ENCODE assay signal across 28 cellular contexts in the genomic region with DNA sequence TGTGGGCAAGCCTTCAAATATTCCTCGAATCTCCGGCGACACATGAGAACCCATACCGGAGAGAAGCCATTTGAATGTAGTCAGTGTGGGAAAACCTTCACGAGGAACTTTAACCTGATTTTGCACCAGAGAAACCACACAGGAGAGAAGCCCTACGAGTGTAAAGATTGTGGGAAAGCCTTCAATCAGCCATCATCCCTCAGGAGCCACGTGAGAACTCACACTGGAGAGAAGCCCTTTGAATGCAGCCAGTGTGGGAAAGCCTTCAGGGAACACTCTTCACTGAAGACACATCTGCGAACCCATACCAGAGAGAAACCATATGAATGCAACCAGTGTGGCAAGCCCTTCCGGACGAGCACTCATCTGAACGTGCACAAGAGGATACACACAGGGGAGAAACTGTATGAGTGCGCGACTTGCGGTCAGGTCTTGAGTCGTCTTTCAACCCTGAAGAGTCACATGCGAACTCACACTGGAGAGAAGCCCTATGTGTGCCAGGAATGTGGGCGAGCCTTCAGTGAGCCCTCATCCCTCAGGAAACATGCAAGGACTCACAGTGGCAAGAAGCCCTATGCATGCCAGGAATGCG. TPM values are rescaled to one million over a fixed set of nuclear protein-coding genes. Genes with fewer than 3 reads are reported as not detected.
A peak's percentile ranks its signal among the peaks of the same experiment; 100 is the strongest.
DNase-seq lines count a peak whose midpoint lies in the region; ATAC-seq and TF ChIP-seq lines count a peak whose summit lies in the region.
"Had no signal": no experiment of that assay in that cellular context is flagged by ENCODE, and none has a peak within 500 bp of the region (broad histone marks: within the 10 kb centered on the region; RNA-seq: fewer than 3 reads in every experiment).

No MANE protein-coding gene starts in this region.

- H3K79me2 ChIP-seq in neural progenitor cell (ENCODE audit: low read depth), result no peaks in the 10 kb centered on the region

- no peaks in the 10 kb centered on the region for H3K4me1 ChIP-seq in neural progenitor cell
- H3K4me1 ChIP-seq: right atrium auricular region, upper lobe of right lung had no signal

- no peak overlapping the region for H3K4me2 ChIP-seq in neural progenitor cell

- DNase-seq in Caki2 (ENCODE audit: low read depth) (peak; percentile 9), M059J (ENCODE audit: low read depth) (peak; percentile 7), erythroblast (lab: John Stamatoyannopoulos, UW) (peak; percentile 15 to 18), neural progenitor cell (ENCODE audit: low spot score) (no peak), germinal center (ENCODE audit: low spot score) (no peak)
- DNase-seq: activated CD4-positive, alpha-beta T cell treated with anti-CD3 and anti-CD28 coated beads, Interleukin-2, amount 10 ng/mL, durations not matched to agents 7 days and 5 days; activated naive CD4-positive, alpha-beta T cell treated with anti-CD3 and anti-CD28 coated beads, Interleukin-2, amount 50 U/mL, for 16 hours; MV-4-11; natural killer cell; NCI-H1694; NCI-H526 treated with DMSO at 0.1 percent for 48 hours; stimulated activated naive CD8-positive, alpha-beta T cell treated with anti-CD3 and anti-CD28 coated beads, Interleukin-15, amount 100 ng/mL, for 72 hours; upper lobe of right lung; WERI-Rb-1 had no signal

- H3K4me1 Mint-ChIP-seq in neural progenitor cell, result no peaks in the 10 kb centered on the region
- H3K4me1 Mint-ChIP-seq: activated CD4-positive, alpha-beta T cell treated with anti-CD3 and anti-CD28 coated beads, Interleukin-2, amount 10 ng/mL, durations not matched to agents 7 days and 5 days; CD14-positive monocyte; central memory CD8-positive, alpha-beta T cell; memory B cell; stimulated activated naive CD8-positive, alpha-beta T cell treated with anti-CD3 and anti-CD28 coated beads, Interleukin-15, amount 100 ng/mL, for 72 hours had no signal

- peaks cover 73% of the 10 kb centered on the region for H3K9me3 Mint-ChIP-seq in neural progenitor cell

- no peaks in the 10 kb centered on the region for H3F3A ChIP-seq in neural progenitor cell (ENCODE audit: low read depth)

- TF ChIP-seq CTCF in neural progenitor cell (IDR thresholded peaks at IDR 0.05), result no peak

- ATAC-seq in HG02571 (IDR thresholded peaks at IDR 0.05; ENCODE audit: unreplicated experiment) (no peak), HG02678 (IDR thresholded peaks at IDR 0.05; ENCODE audit: unreplicated experiment) (no peak), GM21360 (IDR thresholded peaks at IDR 0.05; ENCODE audit: unreplicated experiment) (no peak)
- ATAC-seq: natural killer cell; SK-N-SH treated with all-trans-retinoic acid at 6 μM for 48 hours; stimulated activated naive CD8-positive, alpha-beta T cell treated with anti-CD3 and anti-CD28 coated beads, Interleukin-15, amount 100 ng/mL, for 72 hours; upper lobe of right lung had no signal

- peaks cover 6% of the 10 kb centered on the region for H3K27me3 Mint-ChIP-seq in neural progenitor cell (ENCODE audit: insufficient read depth, low read depth)
- H3K27me3 Mint-ChIP-seq: activated CD4-positive, alpha-beta T cell treated with anti-CD3 and anti-CD28 coated beads, Interleukin-2, amount 10 ng/mL, durations not matched to agents 7 days and 5 days; central memory CD8-positive, alpha-beta T cell; memory B cell; stimulated activated naive CD8-positive, alpha-beta T cell treated with anti-CD3 and anti-CD28 coated beads, Interleukin-15, amount 100 ng/mL, for 72 hours had no signal

- no peak overlapping the region for H3K9ac ChIP-seq in neural progenitor cell

- peaks cover 35% of the 10 kb centered on the region for H3K9me3 ChIP-seq in neural progenitor cell (ENCODE audit: low read depth)

- H3K27ac ChIP-seq in neural progenitor cell, result no peak overlapping the region
- H3K27ac ChIP-seq: right atrium auricular region, RWPE1, upper lobe of right lung, WERI-Rb-1 had no signal

- H3K36me3 ChIP-seq in neural progenitor cell, result peaks cover 25% of the 10 kb centered on the region

- H2AFZ ChIP-seq in neural progenitor cell (replicated peaks), result no peak overlapping the region

- no peak for TF ChIP-seq POLR2A in erythroblast (IDR thresholded peaks at IDR 0.05; ENCODE audit: low read length)

- peak overlapping the region; percentile 8 for H3K4me3 ChIP-seq in neural progenitor cell
- H3K4me3 ChIP-seq: right atrium auricular region, upper lobe of right lung had no signal

- in situ Hi-C loops in Caki2 (cut with HindIII; ENCODE audit: low pct_unique_long_range_greater_than_20kb, low sequenced_read_pairs), result no loop called here

- peaks cover 85% of the 10 kb centered on the region for H3K36me3 Mint-ChIP-seq in neural progenitor cell

- H3K4me3 Mint-ChIP-seq in neural progenitor cell, result no peak overlapping the region
- H3K4me3 Mint-ChIP-seq: activated CD4-positive, alpha-beta T cell treated with anti-CD3 and anti-CD28 coated beads, Interleukin-2, amount 10 ng/mL, durations not matched to agents 7 days and 5 days; activated T-helper 1 cell treated with anti-CD3 and anti-CD28 coated beads, Interleukin-12 subunit alpha, Interleukin-12 subunit beta, Interleukin-2, Interleukin-4 antibody, amounts not matched to agents 30 ng/mL and 10 ng/mL and 1 ng/mL, durations not matched to agents 14 hours and 24 hours and 36 hours; CD14-positive monocyte; central memory CD8-positive, alpha-beta T cell; memory B cell; natural killer cell; stimulated activated naive CD8-positive, alpha-beta T cell treated with anti-CD3 and anti-CD28 coated beads, Interleukin-15, amount 100 ng/mL, for 72 hours; T-helper 2 cell treated with Interferon-gamma antibody and Interleukin-4, amounts not matched to agents 5 μg/mL and 100 μg/mL, for 36 hours had no signal

- no peaks in the 10 kb centered on the region for H4K20me1 ChIP-seq in neural progenitor cell (ENCODE audit: low read depth)

- no peaks in the 10 kb centered on the region for H3K27me3 ChIP-seq in neural progenitor cell
- H3K27me3 ChIP-seq: right atrium auricular region, upper lobe of right lung had no signal

- no peak overlapping the region for H3K27ac Mint-ChIP-seq in neural progenitor cell
- H3K27ac Mint-ChIP-seq: activated CD4-positive, alpha-beta T cell treated with anti-CD3 and anti-CD28 coated beads, Interleukin-2, amount 10 ng/mL, durations not matched to agents 7 days and 5 days; activated T-helper 1 cell treated with anti-CD3 and anti-CD28 coated beads, Interleukin-12 subunit alpha, Interleukin-12 subunit beta, Interleukin-2, Interleukin-4 antibody, amounts not matched to agents 30 ng/mL and 10 ng/mL and 1 ng/mL, durations not matched to agents 14 hours and 24 hours and 36 hours; memory B cell; natural killer cell; stimulated activated naive CD8-positive, alpha-beta T cell treated with anti-CD3 and anti-CD28 coated beads, Interleukin-15, amount 100 ng/mL, for 72 hours; T-helper 2 cell treated with Interferon-gamma antibody and Interleukin-4, amounts not matched to agents 5 μg/mL and 100 μg/mL, for 36 hours had no signal

RNA-seq across cellular contexts. Expression of a gene that starts 28.8 kb away (rescaled TPM):
- 0.84 and 2.3 TPM in 2 replicates for total RNA-seq in Caki2 (2014; rRNA removed; shearing (Covaris generic); ENCODE audit: low replicate concordance)
- 5.7 and 6.0 TPM in 2 replicates for total RNA-seq in M059J (2014; rRNA removed; shearing (Covaris generic))
- total RNA-seq in neural progenitor cell (ENCODE audit: low replicate concordance), result 20.4 and 34.0 TPM in 2 replicates

RNA-seq across cellular contexts. Expression of a gene that starts 44.0 kb away (rescaled TPM):
- not detected in 2 replicates for total RNA-seq in Caki2 (2014; rRNA removed; shearing (Covaris generic); ENCODE audit: low replicate concordance)
- not detected in 2 replicates for total RNA-seq in M059J (2014; rRNA removed; shearing (Covaris generic))
- not detected in 2 replicates for total RNA-seq in neural progenitor cell (ENCODE audit: low replicate concordance)
- total RNA-seq: activated CD4-positive, alpha-beta T cell treated with anti-CD3 and anti-CD28 coated beads, Interleukin-2, amount 10 ng/mL, durations not matched to agents 7 days and 5 days; activated T-helper 1 cell treated with anti-CD3 and anti-CD28 coated beads, Interleukin-12 subunit alpha, Interleukin-12 subunit beta, Interleukin-2, Interleukin-4 antibody, amounts not matched to agents 30 ng/mL and 10 ng/mL and 1 ng/mL, durations not matched to agents 14 hours and 24 hours and 36 hours; astrocyte; epithelial cell of proximal tubule; osteocyte; right atrium auricular region had no signal

RNA-seq across cellular contexts. Expression of a gene that starts 59.7 kb away (rescaled TPM):
- total RNA-seq in Caki2 (2014; rRNA removed; shearing (Covaris generic); ENCODE audit: low replicate concordance), result not detected in 2 replicates
- not detected in 2 replicates for total RNA-seq in M059J (2014; rRNA removed; shearing (Covaris generic))
- total RNA-seq in neural progenitor cell (ENCODE audit: low replicate concordance), result 0.28 and 0.34 TPM in 2 replicates
- total RNA-seq: osteocyte had no signal

Comparison
In these comparisons a context has a peak if more than half of its experiments do, and no peak if none do; other contexts are left out.
1. DNase-seq: peak in Caki2 (single experiment), M059J (single experiment) and erythroblast (2 of 2); none in neural progenitor cell (single experiment) and germinal center (single experiment).